In the genomic region with DNA sequence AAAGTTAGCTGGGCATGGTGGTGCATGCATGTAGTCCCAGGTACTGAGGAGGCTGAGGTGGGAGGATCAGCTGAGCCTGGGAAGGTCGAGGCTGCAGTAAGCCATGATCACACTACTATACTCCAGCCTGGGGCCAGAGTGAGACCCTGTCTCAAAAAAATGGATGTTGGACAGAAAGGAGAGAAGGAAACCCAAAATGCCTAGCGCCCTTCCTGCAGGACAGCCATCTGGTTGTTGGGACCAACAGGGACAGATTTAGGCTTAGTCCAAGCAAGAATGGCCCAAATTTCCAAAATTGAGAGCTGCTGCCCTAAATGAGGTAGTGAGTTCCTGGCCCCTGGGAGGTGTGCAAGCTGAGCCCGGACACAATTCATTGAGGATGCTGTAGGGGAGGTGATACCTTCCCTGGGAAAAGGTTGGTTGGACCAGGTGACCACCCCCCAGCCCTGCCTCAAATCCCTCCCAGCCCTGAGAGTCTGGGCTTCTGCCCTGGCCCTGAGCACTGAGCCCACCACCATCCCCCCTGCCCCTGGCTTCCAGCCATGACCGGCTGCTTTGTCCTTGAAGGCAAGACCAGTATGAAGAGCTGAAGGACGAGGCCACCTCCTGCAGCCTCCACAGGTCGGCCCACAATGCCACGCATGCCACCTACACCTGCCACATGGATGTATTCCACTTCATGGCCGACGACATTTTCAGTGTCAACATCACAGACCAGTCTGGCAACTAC, we compare ENCODE assay signal across 13 cellular contexts. TPM values are rescaled to one million over a fixed set of nuclear protein-coding genes. Genes with fewer than 3 reads are reported as not detected.
A peak's percentile ranks its signal among the peaks of the same experiment; 100 is the strongest.
DNase-seq lines count a peak whose midpoint lies in the region; ATAC-seq and TF ChIP-seq lines count a peak whose summit lies in the region.
"Had no signal": no experiment of that assay in that cellular context is flagged by ENCODE, and none has a peak within 500 bp of the region (broad histone marks: within the 10 kb centered on the region; RNA-seq: fewer than 3 reads in every experiment).

No MANE protein-coding gene starts in this region.

- H3K4me1 Mint-ChIP-seq in activated CD4-positive, alpha-beta T cell treated with anti-CD3 and anti-CD28 coated beads for 36 hours, result peaks cover 12% of the 10 kb centered on the region
- peaks cover 4% of the 10 kb centered on the region for H3K4me1 Mint-ChIP-seq in activated CD4-positive, alpha-beta memory T cell treated with anti-CD3 and anti-CD28 coated beads for 36 hours (ENCODE audit: low read depth)
- H3K4me1 Mint-ChIP-seq in stimulated activated naive CD8-positive, alpha-beta T cell treated with anti-CD3 and anti-CD28 coated beads, Interleukin-15, Interleukin-2, amounts not matched to agents 100 ng/mL and 50 ng/mL, for 24 hours (ENCODE audit: low read depth), result peaks cover 21% of the 10 kb centered on the region

- H3K4me2 ChIP-seq in MM.1S (ENCODE audit: low read depth, low read length), result no peak overlapping the region

- TF ChIP-seq CTCF in esophagus muscularis mucosa (IDR thresholded peaks at IDR 0.05) (no peak), MM.1S (IDR thresholded peaks at IDR 0.05; ENCODE audit: low read length) (no peak)

- intact Hi-C loops in activated CD4-positive, alpha-beta T cell treated with anti-CD3 and anti-CD28 coated beads for 36 hours (cut with DNase I, micrococcal nuclease), result no loop called here
- intact Hi-C loops in activated CD4-positive, alpha-beta memory T cell treated with anti-CD3 and anti-CD28 coated beads for 36 hours (cut with micrococcal nuclease), result no loop called here
- intact Hi-C loops in esophagus muscularis mucosa (cut with DNase I), result no loop called here

- H3K36me3 ChIP-seq in esophagus muscularis mucosa (no peaks in the 10 kb centered on the region), MM.1S (replicated peaks; ENCODE audit: insufficient read depth, low read length) (no peaks in the 10 kb centered on the region)
- H3K36me3 ChIP-seq: SJSA1 had no signal

- H3K9me3 Mint-ChIP-seq in activated CD4-positive, alpha-beta T cell treated with anti-CD3 and anti-CD28 coated beads for 36 hours (ENCODE audit: low read depth), result no peaks in the 10 kb centered on the region
- H3K9me3 Mint-ChIP-seq in activated CD4-positive, alpha-beta memory T cell treated with anti-CD3 and anti-CD28 coated beads for 36 hours, result no peaks in the 10 kb centered on the region
- H3K9me3 Mint-ChIP-seq in stimulated activated naive CD8-positive, alpha-beta T cell treated with anti-CD3 and anti-CD28 coated beads, Interleukin-15, Interleukin-2, amounts not matched to agents 100 ng/mL and 50 ng/mL, for 24 hours, result no peaks in the 10 kb centered on the region

- no peak overlapping the region for H3K27ac ChIP-seq in esophagus muscularis mucosa (replicated peaks in 1 of 4)
- no peak overlapping the region for H3K27ac ChIP-seq in MM.1S (ENCODE audit: low read length)
- H3K27ac ChIP-seq: SJSA1 had no signal

- 95% methylated on average over 8 of the region's 9 CpGs for WGBS in esophagus muscularis mucosa

- no peaks in the 10 kb centered on the region for H3F3A ChIP-seq in MM.1S (ENCODE audit: insufficient read depth, low read length)

- peaks cover 87% of the 10 kb centered on the region for H3K36me3 Mint-ChIP-seq in activated CD4-positive, alpha-beta T cell treated with anti-CD3 and anti-CD28 coated beads for 36 hours (ENCODE audit: low read depth)
- peaks cover 81% of the 10 kb centered on the region for H3K36me3 Mint-ChIP-seq in activated CD4-positive, alpha-beta memory T cell treated with anti-CD3 and anti-CD28 coated beads for 36 hours
- peaks cover 92% of the 10 kb centered on the region for H3K36me3 Mint-ChIP-seq in stimulated activated naive CD8-positive, alpha-beta T cell treated with anti-CD3 and anti-CD28 coated beads, Interleukin-15, Interleukin-2, amounts not matched to agents 100 ng/mL and 50 ng/mL, for 24 hours (ENCODE audit: low read depth)

- no peak for TF ChIP-seq POLR2A in esophagus muscularis mucosa (IDR thresholded peaks at IDR 0.05; ENCODE audit: low read depth)

- H3K27ac Mint-ChIP-seq in activated CD4-positive, alpha-beta T cell treated with anti-CD3 and anti-CD28 coated beads for 36 hours, result no peak overlapping the region
- H3K27ac Mint-ChIP-seq in activated CD4-positive, alpha-beta memory T cell treated with anti-CD3 and anti-CD28 coated beads for 36 hours, result peak overlapping the region; percentile 11
- peak overlapping the region; percentile 12 for H3K27ac Mint-ChIP-seq in stimulated activated naive CD8-positive, alpha-beta T cell treated with anti-CD3 and anti-CD28 coated beads, Interleukin-15, Interleukin-2, amounts not matched to agents 100 ng/mL and 50 ng/mL, for 24 hours

- no peaks in the 10 kb centered on the region for H3K4me1 ChIP-seq in esophagus muscularis mucosa
- H3K4me1 ChIP-seq in MM.1S (ENCODE audit: low read length), result no peaks in the 10 kb centered on the region
- H3K4me1 ChIP-seq: SJSA1 had no signal

- H3K9me3 ChIP-seq in esophagus muscularis mucosa (no peaks in the 10 kb centered on the region), MM.1S (replicated peaks; ENCODE audit: insufficient read depth, low read length) (no peaks in the 10 kb centered on the region)
- H3K9me3 ChIP-seq: SJSA1 had no signal

- H3K9me2 ChIP-seq in MM.1S (replicated peaks; ENCODE audit: insufficient read depth, low read length), result no peaks in the 10 kb centered on the region

- TF ChIP-seq EP300 in esophagus muscularis mucosa (IDR thresholded peaks at IDR 0.05), result no peak

- H4K20me1 ChIP-seq in MM.1S (ENCODE audit: insufficient read depth, low read length), result no peaks in the 10 kb centered on the region

- H3K4me3 ChIP-seq in esophagus muscularis mucosa (no peak overlapping the region), MM.1S (ENCODE audit: low read length) (no peak overlapping the region)
- H3K4me3 ChIP-seq: SJSA1 had no signal

- H3K79me2 ChIP-seq in MM.1S (ENCODE audit: low read length), result no peaks in the 10 kb centered on the region

- POLR2A ChIA-PET in activated CD4-positive, alpha-beta T cell treated with anti-CD3 and anti-CD28 coated beads for 36 hours (lab: Charles Lee), result interaction anchor here (1.3 kb wide), 1 partner anchor 14 kb away, joined by 3 read pairs; no protein-coding TSS in a partner anchor
- POLR2A ChIA-PET in activated CD4-positive, alpha-beta memory T cell treated with anti-CD3 and anti-CD28 coated beads for 36 hours (lab: Charles Lee), result no interaction called here

- peak; percentile 5 for DNase-seq in activated CD4-positive, alpha-beta T cell treated with anti-CD3 and anti-CD28 coated beads for 36 hours
- no peak for DNase-seq in activated CD4-positive, alpha-beta T cell treated with anti-CD3 and anti-CD28 coated beads for 4 hours
- peak; percentile 4 for DNase-seq in activated CD4-positive, alpha-beta memory T cell treated with anti-CD3 and anti-CD28 coated beads for 36 hours
- DNase-seq in esophagus muscularis mucosa (ENCODE audit: extremely low spot score) (peak; percentile 60), NCI-H1417 treated with DMSO at 0.1 percent for 48 hours (lab: John Stamatoyannopoulos, UW) (no peak), MM.1S (no peak)
- DNase-seq in central memory CD4-positive, alpha-beta T cell, result no peak
- DNase-seq: kidney, NCI-H2107 had no signal

- no peak overlapping the region for H3K9ac ChIP-seq in MM.1S (ENCODE audit: low read length)

- no peak for ATAC-seq in activated CD4-positive, alpha-beta T cell treated with anti-CD3 and anti-CD28 coated beads for 36 hours

- H3K27me3 Mint-ChIP-seq in activated CD4-positive, alpha-beta T cell treated with anti-CD3 and anti-CD28 coated beads for 36 hours, result no peaks in the 10 kb centered on the region
- no peaks in the 10 kb centered on the region for H3K27me3 Mint-ChIP-seq in activated CD4-positive, alpha-beta memory T cell treated with anti-CD3 and anti-CD28 coated beads for 36 hours
- no peaks in the 10 kb centered on the region for H3K27me3 Mint-ChIP-seq in stimulated activated naive CD8-positive, alpha-beta T cell treated with anti-CD3 and anti-CD28 coated beads, Interleukin-15, Interleukin-2, amounts not matched to agents 100 ng/mL and 50 ng/mL, for 24 hours

- H3K27me3 ChIP-seq in esophagus muscularis mucosa, result peaks cover 0 to 18% (median 0%) of the 10 kb centered on the region in 4 donors
- no peaks in the 10 kb centered on the region for H3K27me3 ChIP-seq in MM.1S (replicated peaks; ENCODE audit: insufficient read depth, low read length)
- H3K27me3 ChIP-seq: SJSA1 had no signal

- CTCF ChIA-PET in activated CD4-positive, alpha-beta T cell treated with anti-CD3 and anti-CD28 coated beads for 36 hours (lab: Charles Lee), result interaction anchor here (0.8 to 1.3 kb wide), 2 partner anchors 29 to 49 kb away, joined by 3 to 4 read pairs; no protein-coding TSS in a partner anchor
- CTCF ChIA-PET in activated CD4-positive, alpha-beta memory T cell treated with anti-CD3 and anti-CD28 coated beads for 36 hours (lab: Charles Lee), result interaction anchor here (1.0 to 1.5 kb wide), 2 partner anchors 30 to 256 kb away, joined by 3 read pairs; no protein-coding TSS in a partner anchor

- no peak overlapping the region for H2AFZ ChIP-seq in MM.1S (ENCODE audit: low read length)

- H3K4me3 Mint-ChIP-seq in activated CD4-positive, alpha-beta T cell treated with anti-CD3 and anti-CD28 coated beads for 36 hours, result no peak overlapping the region
- H3K4me3 Mint-ChIP-seq in activated CD4-positive, alpha-beta memory T cell treated with anti-CD3 and anti-CD28 coated beads for 36 hours, result no peak overlapping the region
- no peak overlapping the region for H3K4me3 Mint-ChIP-seq in stimulated activated naive CD8-positive, alpha-beta T cell treated with anti-CD3 and anti-CD28 coated beads, Interleukin-15, Interleukin-2, amounts not matched to agents 100 ng/mL and 50 ng/mL, for 24 hours

RNA-seq across cellular contexts. Expression of gene IL21R, which starts 35.1 kb away (rescaled TPM):
- total RNA-seq in activated CD4-positive, alpha-beta T cell treated with anti-CD3 and anti-CD28 coated beads for 36 hours, result 10 to 100 TPM; 61.8 to 73.5 TPM
- total RNA-seq in activated CD4-positive, alpha-beta memory T cell treated with anti-CD3 and anti-CD28 coated beads for 36 hours, result 10 to 100 TPM; 55.0 to 55.9 TPM
- under 1 TPM in 3 of 4 donors, not detected in 1; under 0.01 to 0.50 (median 0.17) TPM for total RNA-seq in esophagus muscularis mucosa
- total RNA-seq: bronchial epithelial cell, endothelial cell of umbilical vein had no signal

Comparison
In these comparisons a context has a peak if more than half of its experiments do, and no peak if none do; other contexts are left out.
1. DNase-seq: peak in activated CD4-positive, alpha-beta T cell treated with anti-CD3 and anti-CD28 coated beads for 36 hours (single experiment), activated CD4-positive, alpha-beta memory T cell treated with anti-CD3 and anti-CD28 coated beads for 36 hours (single experiment) and esophagus muscularis mucosa (single experiment); none in activated CD4-positive, alpha-beta T cell treated with anti-CD3 and anti-CD28 coated beads for 4 hours (0 of 2), NCI-H1417 treated with DMSO at 0.1 percent for 48 hours (single experiment), MM.1S (single experiment) and central memory CD4-positive, alpha-beta T cell (single experiment).
2. RNA of gene IL21R, which starts 35.1 kb away (total RNA-seq): 61.8 to 73.5 TPM in activated CD4-positive, alpha-beta T cell treated with anti-CD3 and anti-CD28 coated beads for 36 hours and 55.0 to 55.9 TPM in activated CD4-positive, alpha-beta memory T cell treated with anti-CD3 and anti-CD28 coated beads for 36 hours; under 0.01 to 0.50 TPM in esophagus muscularis mucosa; every median in the first group is over 10 times any median in the second.